8 cellular contexts compared by ENCODE assay signal in the genomic region with DNA sequence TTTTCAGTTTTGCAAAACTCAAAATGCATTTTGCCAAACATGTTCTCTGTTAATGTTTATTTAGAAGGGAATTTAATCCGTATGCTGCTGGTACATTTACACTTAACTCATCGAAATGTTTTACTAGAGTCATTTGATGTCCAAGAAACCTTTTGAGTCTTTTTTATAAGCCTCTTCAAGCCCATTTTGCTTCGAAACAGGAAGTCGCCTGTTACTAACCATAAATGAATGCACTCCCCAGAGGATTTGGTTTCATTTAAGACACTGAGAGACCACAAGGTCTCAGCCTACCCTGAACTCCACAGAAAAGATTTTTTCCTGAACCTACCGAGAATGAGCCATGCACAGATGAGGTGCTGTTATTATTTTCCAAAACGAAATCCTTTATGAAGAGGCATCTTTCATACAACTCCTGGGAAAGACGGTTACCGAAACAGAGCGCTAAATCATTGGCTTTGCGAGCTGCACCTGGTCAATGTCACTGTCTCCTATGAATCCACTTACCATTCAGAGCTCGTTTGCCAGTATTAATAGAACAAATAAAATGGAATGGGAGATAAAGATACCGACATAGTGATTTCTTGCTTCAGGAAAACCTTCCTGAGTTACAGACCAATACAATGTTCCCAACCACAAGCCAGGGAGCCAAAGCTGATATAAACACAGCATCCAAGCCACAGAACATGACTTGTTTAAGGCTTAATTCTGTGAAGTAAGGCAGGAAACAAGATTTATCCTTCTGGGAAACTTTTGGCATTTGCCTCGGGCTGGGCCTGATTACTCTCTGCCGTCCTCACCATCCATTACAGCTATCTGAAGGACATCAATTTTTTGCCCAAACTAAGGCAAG.
DNase-seq lines count a peak whose midpoint lies in the region; TF ChIP-seq lines count a peak whose summit lies in the region.

No MANE protein-coding gene starts in this region.

- no peaks in the 10 kb centered on the region for H3K9me3 ChIP-seq in transverse colon

- peak overlapping the region; percentile 61 to 84 (median 72) for H3K27ac ChIP-seq in transverse colon

- intact Hi-C loops in transverse colon (cut with DNase I; ENCODE audit: low total_unique reads): no loop called here

- peaks cover 0 to 13% (median 0%) of the 10 kb centered on the region in 4 donors for H3K4me1 ChIP-seq in transverse colon

- DNase-seq in GM04503 (ENCODE audit: low read depth) (peak; percentile 83), HFF-Myc (ENCODE audit: extremely low read depth, low read depth) (peak; percentile 84), NCI-H2029 (lab: John Stamatoyannopoulos, UW) (peak; percentile 35), glomerular visceral epithelial cell (ENCODE audit: extremely low spot score) (peak; percentile 35), transverse colon (peak; percentile 15), putamen (ENCODE audit: low spot score) (no peak), GF-D8 (lab: John Stamatoyannopoulos, UW) (no peak), DMS53 treated with DMSO at 0.1 percent for 48 hours (lab: John Stamatoyannopoulos, UW; ENCODE audit: unreplicated experiment) (no peak)

- TF ChIP-seq EP300 in transverse colon (IDR thresholded peaks at IDR 0.05; ENCODE audit: low read depth): no peak

- no peak for TF ChIP-seq POLR2A in transverse colon (IDR thresholded peaks at IDR 0.05)

- TF ChIP-seq CTCF in HFF-Myc (IDR thresholded peaks at IDR 0.05; ENCODE audit: low read depth, low read length, missing control alignments): no peak
- no peak for TF ChIP-seq CTCF in transverse colon (IDR thresholded peaks at IDR 0.05)

- peak overlapping the region; percentile 13 for H3K4me3 ChIP-seq in HFF-Myc (replicated peaks; ENCODE audit: low read depth, low read length)
- H3K4me3 ChIP-seq in transverse colon: no peak overlapping the region

- no peaks in the 10 kb centered on the region for H3K27me3 ChIP-seq in transverse colon

- WGBS in transverse colon (ENCODE audit: low coverage in 1 of 2), 2 donors: 50% methylated on average over 8 to 14 of the region's 14 CpGs

- in situ Hi-C loops in transverse colon (cut with MboI; ENCODE audit: low pct_ligation_motif_present in 1 of 4, low pct_unique_long_range_greater_than_20kb in 1 of 4, low sequenced_read_pairs in 3 of 4): loop anchor here in 1 of 4 donors (25.0 kb wide), 1 partner anchor 886 kb away; no protein-coding TSS in a partner anchor

- H3K36me3 ChIP-seq in transverse colon: no peaks in the 10 kb centered on the region

Comparison
In these comparisons a context has a peak if more than half of its experiments do, and no peak if none do; other contexts are left out.
1. DNase-seq: peak in GM04503 (single experiment), HFF-Myc (single experiment), NCI-H2029 (single experiment), glomerular visceral epithelial cell (single experiment) and transverse colon (single experiment); none in putamen (single experiment), GF-D8 (single experiment) and DMS53 treated with DMSO at 0.1 percent for 48 hours (single experiment).